Comparison of ENCODE assay signal across 1 cellular context in the genomic region with DNA sequence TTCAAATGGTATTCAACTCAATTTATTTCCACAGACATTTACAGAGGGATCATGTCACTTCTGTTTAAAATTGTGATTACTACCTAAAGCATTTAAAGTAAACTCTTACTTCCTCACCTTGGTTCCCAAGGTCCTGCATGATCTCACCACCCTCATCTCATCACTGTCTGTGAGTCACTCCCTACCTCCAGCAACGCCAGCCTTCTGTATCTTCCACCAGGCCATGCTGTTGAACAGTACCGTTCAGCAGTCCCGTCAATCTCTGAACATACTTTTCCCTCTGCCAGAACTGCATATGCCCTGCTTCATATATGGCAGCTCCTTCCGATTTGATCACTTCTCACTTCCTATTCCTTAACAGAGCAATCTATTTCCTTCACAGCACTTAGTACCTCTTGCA.
TF ChIP-seq lines count a peak whose summit lies in the region.

No MANE protein-coding gene starts in this region.

TF ChIP-seq in GM23338, 12 proteins besides CTCF, POLR2A, EP300 and RAD21 (continued from another document):
- TF ChIP-seq POLR2AphosphoS5 (IDR thresholded peaks at IDR 0.05; ENCODE audit: low read depth) = no peak
TF ChIP-seq in GM23338: peak in this region for 0.
